Comparison of ENCODE assay signal across 31 cellular contexts in genomic region chr14:62777510-62777909, GRCh38.
"Had no signal": no experiment of that assay in that cellular context is flagged by ENCODE, and none has a peak within 500 bp of the region (broad histone marks: within the 10 kb centered on the region; RNA-seq: fewer than 3 reads in every experiment).

No MANE protein-coding gene starts in this region.

- DNase-seq: activated B cell treated with CpG ODN at 0.5 μM for 24 hours; activated CD4-positive, alpha-beta T cell treated with anti-CD3 and anti-CD28 coated beads for 48 hours; activated CD4-positive, alpha-beta T cell treated with anti-CD3 and anti-CD28 coated beads, Interleukin-2, amount 50 U/mL, for 1 hour; activated CD4-positive, alpha-beta T cell treated with anti-CD3 and anti-CD28 coated beads, Interleukin-2, amount 50 U/mL, for 48 hours; activated CD8-positive, alpha-beta memory T cell treated with anti-CD3 and anti-CD28 coated beads for 24 hours; activated CD8-positive, alpha-beta T cell treated with anti-CD3 and anti-CD28 coated beads for 36 hours; activated effector memory CD4-positive, alpha-beta T cell treated with anti-CD3 and anti-CD28 coated beads, Interleukin-2, amount 50 U/mL, for 16 hours; activated naive CD4-positive, alpha-beta T cell treated with anti-CD3 and anti-CD28 coated beads for 36 hours; activated naive CD8-positive, alpha-beta T cell treated with anti-CD3 and anti-CD28 coated beads for 36 hours; activated naive CD8-positive, alpha-beta T cell treated with anti-CD3 and anti-CD28 coated beads, Interleukin-2, amount 50 U/mL, for 24 hours; activated T-cell treated with anti-CD3 and anti-CD28 coated beads, Interleukin-2, amount 50 U/mL, for 4 hours; adrenal gland; amygdala; aorta; body of pancreas; central memory CD4-positive, alpha-beta T cell; cerebellar nuclear complex; colonic mucosa; effector CD8-positive, alpha-beta T cell; esophagus squamous epithelium; head of caudate nucleus; hippocampal formation; T1000; WERI-Rb-1 had no signal

- ATAC-seq: activated CD4-positive, CD25-positive, alpha-beta regulatory T cell treated with anti-CD3 and anti-CD28 coated beads, Interleukin-2, amount 50 U/mL, for 24 hours; activated CD8-positive, alpha-beta T cell treated with anti-CD3 and anti-CD28 coated beads for 36 hours; activated naive CD8-positive, alpha-beta T cell treated with anti-CD3 and anti-CD28 coated beads, Interleukin-2, amount 50 U/mL, for 24 hours; activated T-cell treated with anti-CD3 and anti-CD28 coated beads, Interleukin-2, amount 50 U/mL, for 4 hours; activated T-helper 17 cell treated with anti-CD3 and anti-CD28 coated beads, Interleukin-2, amount 50 U/mL, for 72 hours; body of pancreas had no signal

- H3K4me1 ChIP-seq: adrenal gland, body of pancreas, colonic mucosa, esophagus squamous epithelium had no signal

- FAIRE-seq: endometrium, endothelial cell of umbilical vein, frontal cortex had no signal

- H3K4me3 ChIP-seq: adrenal gland, body of pancreas, cardiac muscle cell, colonic mucosa, esophagus squamous epithelium had no signal

- H3K27ac ChIP-seq: adrenal gland, body of pancreas, cardiac muscle cell, colonic mucosa, epithelial cell of prostate, esophagus squamous epithelium, WERI-Rb-1 had no signal

- H3K27me3 ChIP-seq: adrenal gland, body of pancreas, cardiac muscle cell, colonic mucosa, esophagus squamous epithelium had no signal

- H3K36me3 ChIP-seq: adrenal gland, cardiac muscle cell, colonic mucosa, esophagus squamous epithelium, WERI-Rb-1 had no signal

- H3K9me3 ChIP-seq: adrenal gland, colonic mucosa had no signal
